8 cellular contexts compared by ENCODE assay signal in the genomic region with DNA sequence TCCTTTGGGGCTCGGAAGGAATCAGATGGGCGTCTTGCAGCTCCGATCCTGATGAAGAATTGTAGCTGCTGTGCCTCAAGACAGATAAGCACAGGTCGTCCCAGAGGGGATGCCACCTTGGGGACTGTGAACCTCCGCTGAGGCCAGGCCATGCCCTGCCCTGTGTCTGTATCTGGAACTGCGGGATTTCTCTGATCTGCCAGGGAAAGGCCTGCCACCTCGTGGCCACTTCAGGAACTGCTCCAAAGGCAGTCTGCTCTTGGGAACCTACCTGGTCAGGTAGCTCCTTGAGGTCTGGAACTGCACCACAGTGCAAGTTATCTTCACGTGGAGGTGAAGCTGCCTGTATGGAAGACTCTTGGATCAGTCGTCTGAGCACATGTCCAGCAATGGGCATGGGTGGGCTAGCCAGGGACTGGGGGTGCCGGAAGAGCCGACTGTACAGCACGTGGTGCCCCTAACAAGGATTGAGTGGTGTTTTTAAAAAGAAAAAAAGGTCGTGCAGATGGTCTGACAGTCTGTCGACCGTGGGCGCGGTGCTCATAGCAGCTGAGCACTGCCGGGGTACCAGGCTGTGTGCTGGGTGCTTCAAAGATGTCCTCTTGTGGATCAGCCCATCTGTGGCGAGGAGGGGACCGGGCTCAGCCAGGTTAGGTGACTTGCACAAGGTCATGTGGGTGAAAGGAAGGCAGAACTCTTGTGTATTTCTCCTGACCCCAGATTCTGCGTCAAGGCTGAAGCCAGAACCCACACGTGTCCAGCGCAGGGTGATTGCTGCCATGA. TPM values are rescaled to one million over a fixed set of nuclear protein-coding genes. Genes with fewer than 3 reads are reported as not detected.
DNase-seq lines count a peak whose midpoint lies in the region; ATAC-seq and TF ChIP-seq lines count a peak whose summit lies in the region.

No MANE protein-coding gene starts in this region.

- peak; percentile 88 for TF ChIP-seq RAD21 in neural cell (conservative IDR thresholded peaks at IDR 0.05)

- TF ChIP-seq CTCF in PC-9 (conservative IDR thresholded peaks at IDR 0.05): peak; percentile 88
- TF ChIP-seq CTCF in fibroblast of lung (conservative IDR thresholded peaks at IDR 0.05 in 1 of 2, IDR thresholded peaks at IDR 0.05 in 1 of 2; ENCODE audit: low read depth in 1 of 2, low read length in 2 of 2): peak; percentile 97 to 100
- TF ChIP-seq CTCF in neural cell (IDR thresholded peaks at IDR 0.05; ENCODE audit: poor library complexity, severe bottlenecking): peak; percentile 95

- H3K36me3 Mint-ChIP-seq in CD4-positive, alpha-beta memory T cell: peaks cover 0 to 10% of the 10 kb centered on the region in 2 donors
- H3K36me3 Mint-ChIP-seq in activated T-cell treated with anti-CD3 and anti-CD28 coated beads, Interleukin-2, amount 50 U/mL, for 24 hours (ENCODE audit: low read depth): peaks cover 23% of the 10 kb centered on the region

- H3K27ac ChIP-seq in CD4-positive, alpha-beta memory T cell (ENCODE audit: low read depth, low read length): no peak overlapping the region
- H3K27ac ChIP-seq in PC-9 (no peak overlapping the region), fibroblast of lung (ENCODE audit: insufficient read depth, low read length) (no peak overlapping the region), neural cell (ENCODE audit: low read length) (no peak overlapping the region)

- no peaks in the 10 kb centered on the region for H3F3A ChIP-seq in PC-9 (ENCODE audit: insufficient read depth, low read depth)
- no peaks in the 10 kb centered on the region for H3F3A ChIP-seq in neural cell (ENCODE audit: insufficient read depth, low read length, poor library complexity, severe bottlenecking)

- no peak overlapping the region for H2AFZ ChIP-seq in PC-9
- H2AFZ ChIP-seq in fibroblast of lung (ENCODE audit: low read length): no peak overlapping the region
- H2AFZ ChIP-seq in neural cell (ENCODE audit: low read depth, low read length): no peak overlapping the region

- peaks cover 0 to 2% (median 0%) of the 10 kb centered on the region in 8 donors for H3K9me3 Mint-ChIP-seq in CD4-positive, alpha-beta memory T cell
- no peaks in the 10 kb centered on the region for H3K9me3 Mint-ChIP-seq in activated T-cell treated with anti-CD3 and anti-CD28 coated beads, Interleukin-2, amount 50 U/mL, for 24 hours
- no peaks in the 10 kb centered on the region for H3K9me3 Mint-ChIP-seq in stimulated activated naive CD8-positive, alpha-beta T cell treated with anti-CD3 and anti-CD28 coated beads, Interleukin-15, amount 100 ng/mL, for 72 hours

- no peaks in the 10 kb centered on the region for H3K27me3 ChIP-seq in CD4-positive, alpha-beta memory T cell (ENCODE audit: insufficient read depth, low read length)
- H3K27me3 ChIP-seq in PC-9 (ENCODE audit: insufficient read depth, low read depth): no peaks in the 10 kb centered on the region
- H3K27me3 ChIP-seq in fibroblast of lung (ENCODE audit: control insufficient read depth, insufficient read depth, low read length): no peaks in the 10 kb centered on the region
- H3K27me3 ChIP-seq in neural cell (ENCODE audit: insufficient read depth, low read depth, low read length): no peaks in the 10 kb centered on the region

- peaks cover 0 to 2% of the 10 kb centered on the region in 2 donors for H3K27me3 Mint-ChIP-seq in CD4-positive, alpha-beta memory T cell
- H3K27me3 Mint-ChIP-seq in activated T-cell treated with anti-CD3 and anti-CD28 coated beads, Interleukin-2, amount 50 U/mL, for 24 hours: peaks cover 2% of the 10 kb centered on the region
- H3K27me3 Mint-ChIP-seq in stimulated activated naive CD8-positive, alpha-beta T cell treated with anti-CD3 and anti-CD28 coated beads, Interleukin-15, amount 100 ng/mL, for 72 hours: peaks cover 7% of the 10 kb centered on the region

- H3K9ac ChIP-seq in fibroblast of lung (ENCODE audit: insufficient read depth, low read length) (no peak overlapping the region), neural cell (ENCODE audit: low read length) (no peak overlapping the region)

- peaks cover 13 to 45% (median 30%) of the 10 kb centered on the region in 4 donors for H3K4me1 Mint-ChIP-seq in CD4-positive, alpha-beta memory T cell
- peaks cover 33% of the 10 kb centered on the region for H3K4me1 Mint-ChIP-seq in activated T-cell treated with anti-CD3 and anti-CD28 coated beads, Interleukin-2, amount 50 U/mL, for 24 hours (ENCODE audit: low read depth)
- H3K4me1 Mint-ChIP-seq in stimulated activated naive CD8-positive, alpha-beta T cell treated with anti-CD3 and anti-CD28 coated beads, Interleukin-15, amount 100 ng/mL, for 72 hours: peaks cover 40% of the 10 kb centered on the region

- ATAC-seq in GM19438 (IDR thresholded peaks at IDR 0.05; ENCODE audit: low read depth, unreplicated experiment): peak; percentile 30
- ATAC-seq in stimulated activated naive CD8-positive, alpha-beta T cell treated with anti-CD3 and anti-CD28 coated beads, Interleukin-15, amount 100 ng/mL, for 72 hours: peak; percentile 60

- no peak for TF ChIP-seq EP300 in neural cell (conservative IDR thresholded peaks at IDR 0.05; ENCODE audit: poor library complexity, severe bottlenecking)

- H3K79me2 ChIP-seq in PC-9 (ENCODE audit: low read depth) (peaks cover 19% of the 10 kb centered on the region), fibroblast of lung (ENCODE audit: control insufficient read depth, insufficient read depth, low read length) (peaks cover 20% of the 10 kb centered on the region), neural cell (replicated peaks; ENCODE audit: insufficient read depth, low read length) (peaks cover 12% of the 10 kb centered on the region)

- H3K4me2 ChIP-seq in PC-9 (no peak overlapping the region), fibroblast of lung (ENCODE audit: extremely low read depth, insufficient read depth, low read length) (no peak overlapping the region), neural cell (ENCODE audit: low read length) (no peak overlapping the region)

- H3K4me3 Mint-ChIP-seq in CD4-positive, alpha-beta memory T cell: peak overlapping the region; percentile 46 to 81 (median 58)
- H3K4me3 Mint-ChIP-seq in activated T-cell treated with anti-CD3 and anti-CD28 coated beads, Interleukin-2, amount 50 U/mL, for 24 hours: peak overlapping the region; percentile 23
- H3K4me3 Mint-ChIP-seq in stimulated activated naive CD8-positive, alpha-beta T cell treated with anti-CD3 and anti-CD28 coated beads, Interleukin-15, amount 100 ng/mL, for 72 hours: peak overlapping the region in 1 of 2 donors; percentile 30

- BruUV-seq in PC-9 (replicated peaks; lab: Mats Ljungman, UMichigan): no TSS peak

- CTCF ChIA-PET in CD4-positive, alpha-beta memory T cell (lab: Charles Lee; ENCODE audit: partially characterized antibody): interaction anchor here (0.6 to 11.0 kb wide), 41 partner anchors 8 to 432 kb away, joined by 3 to 204 read pairs (median 4); partner anchors contain the start of genes BLOC1S4, TADA2B and TBC1D14
- CTCF ChIA-PET in PC-9 (lab: Charles Lee): interaction anchor here (0.6 to 1.1 kb wide), 6 partner anchors 9 to 728 kb away, joined by 3 to 4 read pairs (median 3); no protein-coding TSS in a partner anchor

- POLR2A ChIA-PET in CD4-positive, alpha-beta memory T cell (lab: Charles Lee; ENCODE audit: partially characterized antibody): interaction anchor here (0.8 to 11.0 kb wide), 8 partner anchors 12 to 396 kb away, joined by 3 to 231 read pairs (median 4); partner anchors contain the start of genes TADA2B and TBC1D14
- POLR2A ChIA-PET in PC-9 (lab: Charles Lee; ENCODE audit: unreplicated experiment): interaction anchor here (0.7 kb wide), 1 partner anchor 96 kb away, joined by 5 read pairs; no protein-coding TSS in a partner anchor

- H3K9me2 ChIP-seq in PC-9 (ENCODE audit: insufficient read depth) (no peaks in the 10 kb centered on the region), neural cell (ENCODE audit: insufficient read depth, low read length) (no peaks in the 10 kb centered on the region)

- intact Hi-C loops in CD4-positive, alpha-beta memory T cell (cut with micrococcal nuclease): loop anchor here (1.0 kb wide), 3 partner anchors 97 to 197 kb away; no protein-coding TSS in a partner anchor
- intact Hi-C loops in PC-9 (cut with micrococcal nuclease; ENCODE audit: unreplicated experiment): loop anchor here (1.0 to 2.0 kb wide), 3 partner anchors 97 to 350 kb away; partner anchors contain the start of gene TBC1D14

- H3K9me3 ChIP-seq in CD4-positive, alpha-beta memory T cell (ENCODE audit: control insufficient read depth in 1 of 2, low read length in 2 of 2): no peaks in the 10 kb centered on the region
- H3K9me3 ChIP-seq in PC-9 (ENCODE audit: insufficient read depth, low read depth) (no peaks in the 10 kb centered on the region), fibroblast of lung (ENCODE audit: control insufficient read depth, insufficient read depth, low read depth, low read length) (no peaks in the 10 kb centered on the region), neural cell (ENCODE audit: low read length) (no peaks in the 10 kb centered on the region)

- no peaks in the 10 kb centered on the region for H3K36me3 ChIP-seq in CD4-positive, alpha-beta memory T cell (ENCODE audit: insufficient read depth, low read length)
- H3K36me3 ChIP-seq in PC-9 (ENCODE audit: low read depth) (no peaks in the 10 kb centered on the region), fibroblast of lung (ENCODE audit: control insufficient read depth, insufficient read depth, low read length) (no peaks in the 10 kb centered on the region), neural cell (ENCODE audit: insufficient read depth, low read length) (no peaks in the 10 kb centered on the region)

- H3K27ac Mint-ChIP-seq in CD4-positive, alpha-beta memory T cell: peak overlapping the region in 5 of 7 donors; percentile 31 to 88 (median 78)
- peak overlapping the region; percentile 44 for H3K27ac Mint-ChIP-seq in activated T-cell treated with anti-CD3 and anti-CD28 coated beads, Interleukin-2, amount 50 U/mL, for 24 hours
- no peak overlapping the region for H3K27ac Mint-ChIP-seq in stimulated activated naive CD8-positive, alpha-beta T cell treated with anti-CD3 and anti-CD28 coated beads, Interleukin-15, amount 100 ng/mL, for 72 hours

- no peak overlapping the region for H3K4me3 ChIP-seq in CD4-positive, alpha-beta memory T cell (ENCODE audit: low read length in 2 of 2)
- H3K4me3 ChIP-seq in PC-9: no peak overlapping the region
- no peak overlapping the region for H3K4me3 ChIP-seq in fibroblast of lung (replicated peaks in 1 of 4; ENCODE audit: control extremely low read depth in 1 of 4, insufficient read depth in 1 of 4, low read depth in 3 of 4, low read length in 4 of 4)
- no peak overlapping the region for H3K4me3 ChIP-seq in neural cell (ENCODE audit: low read length)

- H4K20me1 ChIP-seq in PC-9 (ENCODE audit: insufficient read depth) (peaks cover 12% of the 10 kb centered on the region), fibroblast of lung (ENCODE audit: control insufficient read depth, extremely low read depth, insufficient read depth, low read length) (no peaks in the 10 kb centered on the region), neural cell (ENCODE audit: insufficient read depth) (no peaks in the 10 kb centered on the region)

- peaks cover 26% of the 10 kb centered on the region for H3K4me1 ChIP-seq in CD4-positive, alpha-beta memory T cell (ENCODE audit: insufficient read depth, low read length)
- H3K4me1 ChIP-seq in PC-9 (replicated peaks; ENCODE audit: insufficient read depth) (peaks cover 22% of the 10 kb centered on the region), fibroblast of lung (ENCODE audit: control insufficient read depth, extremely low read depth, insufficient read depth, low read length) (peaks cover 5% of the 10 kb centered on the region)

- DNase-seq in CD4-positive, alpha-beta memory T cell: peak; percentile 83 to 87 (median 86)
- DNase-seq in KG1 (lab: John Stamatoyannopoulos, UW) (peak; percentile 67), PC-9 (peak; percentile 78 to 90), fibroblast of lung (ENCODE audit: low read depth in 2 of 2) (peak; percentile 40 to 68)
- DNase-seq in activated T-cell treated with anti-CD3 and anti-CD28 coated beads, Interleukin-2, amount 50 U/mL, for 24 hours: peak; percentile 91
- DNase-seq in stimulated activated naive CD8-positive, alpha-beta T cell treated with anti-CD3 and anti-CD28 coated beads, Interleukin-15, amount 100 ng/mL, for 72 hours: peak; percentile 84 to 86

RNA-seq across cellular contexts. Expression of gene GRPEL1, which starts 3.1 kb away (rescaled TPM):
- 10 to 100 TPM; 35.3 to 36.0 TPM for total RNA-seq in CD4-positive, alpha-beta memory T cell
- polyA plus RNA-seq in CD4-positive, alpha-beta memory T cell: 10 to 100 TPM; 57.7 to 77.2 TPM
- total RNA-seq in PC-9 (2021) (49.3 and 49.9 TPM in 2 replicates), fibroblast of lung (16.3 and 20.8 TPM in 2 replicates)
- polyA plus RNA-seq in fibroblast of lung (42.7 and 49.1 TPM in 2 replicates), neural cell (24.9 and 28.5 TPM in 2 replicates)
- 39.1 and 45.2 TPM in 2 replicates for polyA plus RNA-seq in fibroblast of lung (2012)
- polyA minus RNA-seq in fibroblast of lung (ENCODE audit: low replicate concordance) (6.6 and 6.7 TPM in 2 replicates), neural cell (15.6 and 20.0 TPM in 2 replicates)

RNA-seq across cellular contexts. Expression of gene TADA2B, which starts 27.7 kb away (rescaled TPM):
- total RNA-seq in CD4-positive, alpha-beta memory T cell: 10 to 100 TPM; 46.4 to 49.0 TPM
- polyA plus RNA-seq in CD4-positive, alpha-beta memory T cell: 1 to 10 TPM; 2.8 to 4.7 TPM
- total RNA-seq in PC-9 (2021) (9.5 and 9.6 TPM in 2 replicates), fibroblast of lung (10.0 and 12.6 TPM in 2 replicates)
- polyA plus RNA-seq in fibroblast of lung (8.0 and 8.5 TPM in 2 replicates), neural cell (13.9 and 14.9 TPM in 2 replicates)
- polyA plus RNA-seq in fibroblast of lung (2012): 11.4 and 12.8 TPM in 2 replicates
- polyA minus RNA-seq in fibroblast of lung (ENCODE audit: low replicate concordance) (8.7 and 10.4 TPM in 2 replicates), neural cell (35.3 and 38.2 TPM in 2 replicates)

Comparison
In these comparisons a context has a peak if more than half of its experiments do, and no peak if none do; other contexts are left out.
1. H3K27ac Mint-ChIP-seq: peak in CD4-positive, alpha-beta memory T cell (5 of 7) and activated T-cell treated with anti-CD3 and anti-CD28 coated beads, Interleukin-2, amount 50 U/mL, for 24 hours (single experiment); none in stimulated activated naive CD8-positive, alpha-beta T cell treated with anti-CD3 and anti-CD28 coated beads, Interleukin-15, amount 100 ng/mL, for 72 hours (0 of 2).
2. Peak in every context shown above with its lines, with median percentiles within 50 percentile points of each other: DNase-seq and CTCF ChIP-seq.